ENCODE assay signal across 16 cellular contexts in genomic region chr4:141657550-141657949, GRCh38.
"Had no signal": no experiment of that assay in that cellular context is flagged by ENCODE, and none has a peak within 500 bp of the region (broad histone marks: within the 10 kb centered on the region; RNA-seq: fewer than 3 reads in every experiment).

No MANE protein-coding gene starts in this region.

- H3K4me3 ChIP-seq: ascending aorta, dorsolateral prefrontal cortex, esophagus muscularis mucosa, mucosa of descending colon, right atrium auricular region, skin epidermis, stomach, thoracic aorta had no signal

- ATAC-seq: activated T-cell treated with anti-CD3 and anti-CD28 coated beads, Interleukin-2, amount 50 U/mL, for 4 hours; left colon; mucosa of descending colon; naive thymus-derived CD8-positive, alpha-beta T cell had no signal

- H3K27ac Mint-ChIP-seq: activated CD4-positive, alpha-beta memory T cell treated with anti-CD3 and anti-CD28 coated beads for 36 hours; activated naive CD8-positive, alpha-beta T cell treated with anti-CD3 and anti-CD28 coated beads, Interleukin-2, amount 10 ng/mL, durations not matched to agents 7 days and 5 days; naive thymus-derived CD8-positive, alpha-beta T cell had no signal

- DNase-seq: activated CD4-positive, alpha-beta memory T cell treated with anti-CD3 and anti-CD28 coated beads for 36 hours; activated gamma-delta T cell treated with Interleukin-2 at 50 U/mL for 16 hours; activated naive CD8-positive, alpha-beta T cell treated with anti-CD3 and anti-CD28 coated beads, Interleukin-2, amount 10 ng/mL, durations not matched to agents 7 days and 5 days; activated T-cell treated with anti-CD3 and anti-CD28 coated beads, Interleukin-2, amount 50 U/mL, for 4 hours; dorsolateral prefrontal cortex; immature natural killer cell; left colon; mucosa of descending colon; naive thymus-derived CD8-positive, alpha-beta T cell; posterior cingulate gyrus; stomach had no signal

- H3K9me3 ChIP-seq: ascending aorta, esophagus muscularis mucosa, mucosa of descending colon, right atrium auricular region, stomach, thoracic aorta had no signal

- H3K36me3 ChIP-seq: esophagus muscularis mucosa, right atrium auricular region, stomach, thoracic aorta had no signal

- H3K27me3 ChIP-seq: ascending aorta, dorsolateral prefrontal cortex, esophagus muscularis mucosa, right atrium auricular region, stomach had no signal

- H3K27me3 Mint-ChIP-seq: activated CD4-positive, alpha-beta memory T cell treated with anti-CD3 and anti-CD28 coated beads for 36 hours; activated naive CD8-positive, alpha-beta T cell treated with anti-CD3 and anti-CD28 coated beads, Interleukin-2, amount 10 ng/mL, durations not matched to agents 7 days and 5 days had no signal

- H3K9me3 Mint-ChIP-seq: activated CD4-positive, alpha-beta memory T cell treated with anti-CD3 and anti-CD28 coated beads for 36 hours; activated naive CD8-positive, alpha-beta T cell treated with anti-CD3 and anti-CD28 coated beads, Interleukin-2, amount 10 ng/mL, durations not matched to agents 7 days and 5 days; activated T-cell treated with anti-CD3 and anti-CD28 coated beads, Interleukin-2, amount 50 U/mL, for 4 hours; immature natural killer cell; naive thymus-derived CD8-positive, alpha-beta T cell had no signal

- H3K27ac ChIP-seq: ascending aorta, dorsolateral prefrontal cortex, esophagus muscularis mucosa, right atrium auricular region, skin epidermis, stomach, thoracic aorta had no signal

- H3K4me3 Mint-ChIP-seq: activated CD4-positive, alpha-beta memory T cell treated with anti-CD3 and anti-CD28 coated beads for 36 hours; activated naive CD8-positive, alpha-beta T cell treated with anti-CD3 and anti-CD28 coated beads, Interleukin-2, amount 10 ng/mL, durations not matched to agents 7 days and 5 days; activated T-cell treated with anti-CD3 and anti-CD28 coated beads, Interleukin-2, amount 50 U/mL, for 4 hours; immature natural killer cell; naive thymus-derived CD8-positive, alpha-beta T cell had no signal

- H3K36me3 Mint-ChIP-seq: activated CD4-positive, alpha-beta memory T cell treated with anti-CD3 and anti-CD28 coated beads for 36 hours; activated naive CD8-positive, alpha-beta T cell treated with anti-CD3 and anti-CD28 coated beads, Interleukin-2, amount 10 ng/mL, durations not matched to agents 7 days and 5 days; immature natural killer cell; naive thymus-derived CD8-positive, alpha-beta T cell had no signal
